Comparison of ENCODE assay signal across 1 cellular context in genomic region chrX:1894656-1895055, GRCh38.
TF ChIP-seq lines count a peak whose summit lies in the region.

No MANE protein-coding gene starts in this region.

TF ChIP-seq in H1, 55 proteins besides CTCF, POLR2A, EP300 and RAD21 (continued from another document):
- TF ChIP-seq ATF2 (IDR thresholded peaks at IDR 0.05; ENCODE audit: low read length), result no peak
- no peak for TF ChIP-seq SIN3A (conservative IDR thresholded peaks at IDR 0.05 in 1 of 2, IDR thresholded peaks at IDR 0.05 in 1 of 2; ENCODE audit: low read depth in 1 of 2, low read length in 2 of 2)
- TF ChIP-seq SRF (IDR thresholded peaks at IDR 0.05; ENCODE audit: low read depth, low read length), result no peak
- TF ChIP-seq ASH2L (IDR thresholded peaks at IDR 0.05; ENCODE audit: low read length), result no peak
- TF ChIP-seq KDM1A (IDR thresholded peaks at IDR 0.05; ENCODE audit: borderline replicate concordance, low read length), result no peak
